1 cellular context compared by ENCODE assay signal in genomic region chr10:88343761-88344484, GRCh38.
TF ChIP-seq lines count a peak whose summit lies in the region.

No MANE protein-coding gene starts in this region.

TF ChIP-seq in SK-N-SH, 30 proteins besides CTCF, POLR2A, EP300 and RAD21 (continued from another document):
- TF ChIP-seq IRF3 (IDR thresholded peaks at IDR 0.05; ENCODE audit: low read depth, low read length): no peak
- TF ChIP-seq TEAD4 (IDR thresholded peaks at IDR 0.05; ENCODE audit: borderline replicate concordance, insufficient read depth): peak; percentile 16; the same call in 1 of the 2 replicates
- TF ChIP-seq NFIC (IDR thresholded peaks at IDR 0.05; ENCODE audit: borderline replicate concordance): peak; percentile 9; the same call in 1 of the 2 replicates
- no peak for TF ChIP-seq TAF1 (IDR thresholded peaks at IDR 0.05; ENCODE audit: borderline replicate concordance, low read depth, low read length)
- TF ChIP-seq REST (IDR thresholded peaks at IDR 0.05; ENCODE audit: low read depth, low read length): no peak
- TF ChIP-seq USF1 (IDR thresholded peaks at IDR 0.05; ENCODE audit: borderline replicate concordance, low read depth): no peak
- no peak for TF ChIP-seq MAX (IDR thresholded peaks at IDR 0.05; ENCODE audit: low read depth)
- no peak for TF ChIP-seq FOXM1 (IDR thresholded peaks at IDR 0.05; ENCODE audit: low read depth)
- TF ChIP-seq SIN3A (IDR thresholded peaks at IDR 0.05; ENCODE audit: borderline replicate concordance, low read depth, low read length): no peak
- TF ChIP-seq GATA2 (CRISPR knock-in tag; IDR thresholded peaks at IDR 0.05): peak; percentile 90
- no peak for TF ChIP-seq POLR2AphosphoS5 (IDR thresholded peaks at IDR 0.05; ENCODE audit: low read depth, low read length)
- no peak for TF ChIP-seq MEF2A (IDR thresholded peaks at IDR 0.05; ENCODE audit: borderline replicate concordance, low read depth)
- TF ChIP-seq CHD2 (IDR thresholded peaks at IDR 0.05; ENCODE audit: low read length, partially characterized antibody): peak; percentile 57
- no peak for TF ChIP-seq NRF1 (IDR thresholded peaks at IDR 0.05; ENCODE audit: low read depth, low read length)
- TF ChIP-seq YY1 (IDR thresholded peaks at IDR 0.05; ENCODE audit: low read depth): no peak
- TF ChIP-seq FOXJ3 (CRISPR knock-in tag; IDR thresholded peaks at IDR 0.05): peak; percentile 54; the same call in 1 of the 2 replicates
- peak; percentile 52; the same call in 1 of the 2 replicates for TF ChIP-seq TCF12 (IDR thresholded peaks at IDR 0.05)
